Comparison of ENCODE assay signal across 8 cellular contexts in the genomic region with DNA sequence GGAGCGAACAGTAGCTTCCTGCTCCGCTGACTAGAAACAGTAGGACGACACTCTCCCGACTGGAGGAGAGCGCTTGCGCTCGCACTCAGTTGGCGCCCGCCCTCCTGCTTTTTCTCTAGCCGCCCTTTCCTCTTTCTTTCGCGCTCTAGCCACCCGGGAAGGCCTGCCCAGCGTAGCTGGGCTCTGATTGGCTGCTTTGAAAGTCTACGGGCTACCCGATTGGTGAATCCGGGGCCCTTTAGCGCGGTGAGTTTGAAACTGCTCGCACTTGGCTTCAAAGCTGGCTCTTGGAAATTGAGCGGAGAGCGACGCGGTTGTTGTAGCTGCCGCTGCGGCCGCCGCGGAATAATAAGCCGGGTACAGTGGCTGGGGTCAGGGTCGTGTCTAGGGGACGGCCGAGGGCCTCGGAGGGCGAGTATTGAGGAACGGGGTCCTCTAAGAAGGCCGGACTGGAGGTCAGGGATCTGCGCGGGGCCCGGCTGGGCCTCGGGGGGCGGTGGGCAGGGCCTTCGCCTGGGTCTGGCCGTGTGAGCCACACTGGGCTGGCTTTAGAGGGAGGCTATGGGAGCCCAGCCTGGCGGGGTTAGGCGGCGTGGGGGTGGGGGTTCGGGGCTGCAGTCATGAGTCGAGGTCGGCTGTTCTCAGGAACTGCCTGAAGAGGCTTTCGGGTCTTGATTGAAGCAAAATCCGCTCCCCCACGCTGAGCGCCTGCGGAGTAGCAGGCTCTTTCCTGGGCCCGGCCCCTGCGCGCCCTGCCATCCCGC.
DNase-seq lines count a peak whose midpoint lies in the region; ATAC-seq lines count a peak whose summit lies in the region.

A gene (plus strand): TSS at position 265 of the 764 bp plus-strand sequence. CDS start 1,688 bp downstream, outside the sequence.

- H3K9me3 Mint-ChIP-seq in effector memory CD8-positive, alpha-beta T cell: no peaks in the 10 kb centered on the region
- no peaks in the 10 kb centered on the region for H3K9me3 Mint-ChIP-seq in memory B cell

- H3K27ac Mint-ChIP-seq in effector memory CD8-positive, alpha-beta T cell: peak within 1 kb of the TSS; percentile 86 to 96
- H3K27ac Mint-ChIP-seq in memory B cell: peak within 1 kb of the TSS; percentile 29

- peak within 1 kb of the TSS; percentile 100 for H3K4me3 Mint-ChIP-seq in effector memory CD8-positive, alpha-beta T cell
- H3K4me3 Mint-ChIP-seq in memory B cell: peak within 1 kb of the TSS; percentile 91

- H3K27me3 Mint-ChIP-seq in effector memory CD8-positive, alpha-beta T cell: peaks cover 0 to 12% of the 10 kb centered on the region in 2 donors
- H3K27me3 Mint-ChIP-seq in memory B cell: peaks cover 2% of the 10 kb centered on the region

- H3K36me3 Mint-ChIP-seq in effector memory CD8-positive, alpha-beta T cell (ENCODE audit: insufficient read depth): peaks cover 9% of the 10 kb centered on the region
- H3K36me3 Mint-ChIP-seq in memory B cell: no peaks in the 10 kb centered on the region

- DNase-seq in CMK (ENCODE audit: low read depth) (peak; percentile 80), HS-5 (ENCODE audit: low read depth) (peak; percentile 94), memory B cell (ENCODE audit: low spot score in 2 of 2) (peak; percentile 89 to 91)
- peak; percentile 89 for DNase-seq in NK-92 treated with Interleukin-12 subunit alpha and Interleukin-12 subunit beta, amount 100 ng/mL, for 24 hours (lab: John Stamatoyannopoulos, UW)
- peak; percentile 95 for DNase-seq in activated CD8-positive, alpha-beta memory T cell treated with anti-CD3 and anti-CD28 coated beads for 24 hours
- peak; percentile 93 to 96 (median 95) for DNase-seq in effector memory CD8-positive, alpha-beta T cell
- DNase-seq in stimulated activated CD8-positive, alpha-beta memory T cell treated with anti-CD3 and anti-CD28 coated beads, Interleukin-12 subunit alpha, Interleukin-12 subunit beta, amount 100 ng/mL, for 24 hours (ENCODE audit: extremely low read depth): peak; percentile 86

- H3K4me1 Mint-ChIP-seq in effector memory CD8-positive, alpha-beta T cell (ENCODE audit: low read depth in 2 of 2): peaks cover 10% of the 10 kb centered on the region in 2 donors
- H3K4me1 Mint-ChIP-seq in memory B cell: peaks cover 2% of the 10 kb centered on the region

- ATAC-seq in GM19468 (IDR thresholded peaks at IDR 0.05; ENCODE audit: extremely low read depth, unreplicated experiment) (peak; percentile 98), memory B cell (ENCODE audit: low read depth) (peak; percentile 95)
- ATAC-seq in effector memory CD8-positive, alpha-beta T cell (replicated peaks): peak; percentile 96

Comparison
In these comparisons a context has a peak if more than half of its experiments do, and no peak if none do; other contexts are left out.
1. Peak in every context shown above with its lines: DNase-seq and ATAC-seq.